ENCODE assay signal across 24 cellular contexts in the genomic region with DNA sequence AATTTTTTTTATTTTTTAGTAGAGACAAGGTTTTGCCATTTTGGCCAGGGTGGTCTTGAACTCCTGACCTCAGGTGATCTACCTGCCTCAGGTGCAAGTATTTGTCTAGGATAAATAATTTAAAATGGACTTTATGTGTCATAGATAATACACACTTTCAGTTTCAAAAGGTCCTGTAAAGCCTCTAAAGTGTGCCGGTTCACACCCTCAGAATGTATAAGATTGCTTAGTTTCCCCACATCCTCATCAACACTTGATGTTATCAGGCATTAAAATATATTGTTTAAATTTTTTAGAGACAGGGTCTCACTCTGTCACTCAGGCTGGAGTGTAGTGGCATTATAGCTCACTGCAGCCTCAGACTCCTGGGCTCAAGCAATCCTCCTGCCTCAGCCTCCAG.
DNase-seq lines count a peak whose midpoint lies in the region; ATAC-seq and TF ChIP-seq lines count a peak whose summit lies in the region.
"Had no signal": no experiment of that assay in that cellular context is flagged by ENCODE, and none has a peak within 500 bp of the region (broad histone marks: within the 10 kb centered on the region; RNA-seq: fewer than 3 reads in every experiment).

No MANE protein-coding gene starts in this region.

- H3K27ac Mint-ChIP-seq in activated naive CD4-positive, alpha-beta T cell treated with anti-CD3 and anti-CD28 coated beads, Interleukin-2, amount 50 U/mL, for 24 hours = peak overlapping the region; percentile 84
- H3K27ac Mint-ChIP-seq in activated naive CD8-positive, alpha-beta T cell treated with anti-CD3 and anti-CD28 coated beads, Interleukin-2, amount 50 U/mL, for 24 hours = peak overlapping the region; percentile 70
- H3K27ac Mint-ChIP-seq in stimulated activated naive B cell treated with anti-CD40 and anti-IgM and Interleukin-4, amounts not matched to agents 10 μg/mL and 1 μg/mL and 100 μg/mL, for 72 hours = peak overlapping the region; percentile 56
- H3K27ac Mint-ChIP-seq: nephron, WTC11 had no signal

- H2AFZ ChIP-seq in Karpas-422 (ENCODE audit: low read length) = no peak overlapping the region
- H2AFZ ChIP-seq: parathyroid adenoma had no signal

- H3K27me3 ChIP-seq in Karpas-422 (ENCODE audit: low read length) (no peaks in the 10 kb centered on the region), transverse colon (no peaks in the 10 kb centered on the region)
- H3K27me3 ChIP-seq: body of pancreas, esophagus squamous epithelium, SJSA1 had no signal

- in situ Hi-C loops in transverse colon (cut with MboI; ENCODE audit: low pct_ligation_motif_present in 1 of 4, low pct_unique_long_range_greater_than_20kb in 1 of 4, low sequenced_read_pairs in 3 of 4) = no loop called here

- H3K36me3 Mint-ChIP-seq in activated naive CD4-positive, alpha-beta T cell treated with anti-CD3 and anti-CD28 coated beads, Interleukin-2, amount 50 U/mL, for 24 hours = peaks cover 20% of the 10 kb centered on the region
- peaks cover 45% of the 10 kb centered on the region for H3K36me3 Mint-ChIP-seq in activated naive CD8-positive, alpha-beta T cell treated with anti-CD3 and anti-CD28 coated beads, Interleukin-2, amount 50 U/mL, for 24 hours (ENCODE audit: low read depth)
- peaks cover 26 to 52% of the 10 kb centered on the region in 2 donors for H3K36me3 Mint-ChIP-seq in stimulated activated naive B cell treated with anti-CD40 and anti-IgM and Interleukin-4, amounts not matched to agents 10 μg/mL and 1 μg/mL and 100 μg/mL, for 72 hours
- H3K36me3 Mint-ChIP-seq: WTC11 had no signal

- TF ChIP-seq EP300 in transverse colon (IDR thresholded peaks at IDR 0.05; ENCODE audit: low read depth) = no peak

- H3K4me1 ChIP-seq in Karpas-422 (ENCODE audit: low read length) (peaks cover 85% of the 10 kb centered on the region), transverse colon (peaks cover 0 to 20% (median 10%) of the 10 kb centered on the region in 4 donors)
- H3K4me1 ChIP-seq: HAP-1, parathyroid adenoma had no signal

- TF ChIP-seq CTCF in transverse colon (IDR thresholded peaks at IDR 0.05) = no peak

- H3K4me3 ChIP-seq in Karpas-422 (ENCODE audit: low read length) (no peak overlapping the region), transverse colon (no peak overlapping the region)
- H3K4me3 ChIP-seq: body of pancreas, esophagus squamous epithelium, HAP-1, SJSA1 had no signal

- 0 out of 2 replicates have a peak, but pooled peaks cover 3% of the 10 kb centered on the region for H3K36me3 ChIP-seq in Karpas-422 (ENCODE audit: insufficient read depth, low read length)
- H3K36me3 ChIP-seq in transverse colon = no peaks in the 10 kb centered on the region
- H3K36me3 ChIP-seq: esophagus squamous epithelium, HAP-1, SJSA1 had no signal

- no peak for ATAC-seq in activated naive CD8-positive, alpha-beta T cell treated with anti-CD3 and anti-CD28 coated beads, Interleukin-2, amount 50 U/mL, for 24 hours
- no peak for ATAC-seq in stimulated activated naive B cell treated with anti-CD40 and anti-IgM and Interleukin-4, amounts not matched to agents 10 μg/mL and 1 μg/mL and 100 μg/mL, for 72 hours (replicated peaks)
- ATAC-seq in GM21737 (IDR thresholded peaks at IDR 0.05; ENCODE audit: unreplicated experiment) = no peak
- ATAC-seq: body of pancreas, Panc1, sciatic nerve, WTC11 had no signal

- no peak overlapping the region for H3K4me2 ChIP-seq in Karpas-422 (ENCODE audit: low read depth, low read length, poor library complexity, severe bottlenecking)

- peak overlapping the region; percentile 52 for H3K4me3 Mint-ChIP-seq in activated naive CD4-positive, alpha-beta T cell treated with anti-CD3 and anti-CD28 coated beads, Interleukin-2, amount 50 U/mL, for 24 hours
- H3K4me3 Mint-ChIP-seq in activated naive CD8-positive, alpha-beta T cell treated with anti-CD3 and anti-CD28 coated beads, Interleukin-2, amount 50 U/mL, for 24 hours = no peak overlapping the region
- no peak overlapping the region for H3K4me3 Mint-ChIP-seq in stimulated activated naive B cell treated with anti-CD40 and anti-IgM and Interleukin-4, amounts not matched to agents 10 μg/mL and 1 μg/mL and 100 μg/mL, for 72 hours
- H3K4me3 Mint-ChIP-seq: nephron, WTC11 had no signal

- WGBS in transverse colon (ENCODE audit: low coverage in 1 of 2), 2 donors = 71 to 77% methylated on average over 1 of the region's 1 CpG

- intact Hi-C loops in transverse colon (cut with DNase I; ENCODE audit: low total_unique reads) = no loop called here

- H4K20me1 ChIP-seq in Karpas-422 (ENCODE audit: insufficient read depth, low read depth, low read length) = no peaks in the 10 kb centered on the region

- H3K9me3 Mint-ChIP-seq in activated naive CD4-positive, alpha-beta T cell treated with anti-CD3 and anti-CD28 coated beads, Interleukin-2, amount 50 U/mL, for 24 hours = no peaks in the 10 kb centered on the region
- no peaks in the 10 kb centered on the region for H3K9me3 Mint-ChIP-seq in activated naive CD8-positive, alpha-beta T cell treated with anti-CD3 and anti-CD28 coated beads, Interleukin-2, amount 50 U/mL, for 24 hours
- peaks cover 3 to 4% of the 10 kb centered on the region in 2 donors for H3K9me3 Mint-ChIP-seq in stimulated activated naive B cell treated with anti-CD40 and anti-IgM and Interleukin-4, amounts not matched to agents 10 μg/mL and 1 μg/mL and 100 μg/mL, for 72 hours
- H3K9me3 Mint-ChIP-seq: nephron, WTC11 had no signal

- no peak overlapping the region for H3K9ac ChIP-seq in Karpas-422 (ENCODE audit: low read length)
- H3K9ac ChIP-seq: parathyroid adenoma had no signal

- H3K27ac ChIP-seq in Karpas-422 (ENCODE audit: low read length) (peak overlapping the region; percentile 95), transverse colon (no peak overlapping the region)
- H3K27ac ChIP-seq: body of pancreas, C4-2B, esophagus squamous epithelium, parathyroid adenoma, SJSA1 had no signal

- no peaks in the 10 kb centered on the region for H3K27me3 Mint-ChIP-seq in activated naive CD4-positive, alpha-beta T cell treated with anti-CD3 and anti-CD28 coated beads, Interleukin-2, amount 50 U/mL, for 24 hours
- no peaks in the 10 kb centered on the region for H3K27me3 Mint-ChIP-seq in activated naive CD8-positive, alpha-beta T cell treated with anti-CD3 and anti-CD28 coated beads, Interleukin-2, amount 50 U/mL, for 24 hours
- H3K27me3 Mint-ChIP-seq in stimulated activated naive B cell treated with anti-CD40 and anti-IgM and Interleukin-4, amounts not matched to agents 10 μg/mL and 1 μg/mL and 100 μg/mL, for 72 hours = no peaks in the 10 kb centered on the region

- H3K9me3 ChIP-seq in Karpas-422 (ENCODE audit: low read length) (no peaks in the 10 kb centered on the region), transverse colon (no peaks in the 10 kb centered on the region)
- H3K9me3 ChIP-seq: body of pancreas, esophagus squamous epithelium, HAP-1, SJSA1 had no signal

- H3K9me2 ChIP-seq in Karpas-422 (replicated peaks; ENCODE audit: insufficient read depth, low read length) = no peaks in the 10 kb centered on the region

- DNase-seq in activated naive CD4-positive, alpha-beta T cell treated with anti-CD3 and anti-CD28 coated beads, Interleukin-2, amount 50 U/mL, for 16 hours = no peak
- DNase-seq in Karpas-422 = no peak
- no peak for DNase-seq in activated naive CD8-positive, alpha-beta T cell treated with anti-CD3 and anti-CD28 coated beads, Interleukin-2, amount 50 U/mL, for 24 hours
- no peak for DNase-seq in stimulated activated naive B cell treated with anti-CD40 and anti-IgM and Interleukin-4, amounts not matched to agents 10 μg/mL and 1 μg/mL and 100 μg/mL, for 72 hours
- no peak for DNase-seq in transverse colon
- no peak for DNase-seq in NCI-H1417 treated with DMSO at 0.1 percent for 48 hours (lab: John Stamatoyannopoulos, UW)
- DNase-seq: body of pancreas; DMS153; effector memory CD4-positive, alpha-beta T cell; esophagus squamous epithelium; mesendoderm; NCI-H187 treated with DMSO at 0.1 percent for 48 hours; NCI-H345; T-helper 9 cell had no signal

- H3K79me2 ChIP-seq in Karpas-422 (ENCODE audit: low read length) = peaks cover 74% of the 10 kb centered on the region
- H3K79me2 ChIP-seq: parathyroid adenoma had no signal

- peaks cover 87% of the 10 kb centered on the region for H3K4me1 Mint-ChIP-seq in activated naive CD4-positive, alpha-beta T cell treated with anti-CD3 and anti-CD28 coated beads, Interleukin-2, amount 50 U/mL, for 24 hours
- H3K4me1 Mint-ChIP-seq in activated naive CD8-positive, alpha-beta T cell treated with anti-CD3 and anti-CD28 coated beads, Interleukin-2, amount 50 U/mL, for 24 hours = peaks cover 87% of the 10 kb centered on the region
- peaks cover 49 to 85% of the 10 kb centered on the region in 2 donors for H3K4me1 Mint-ChIP-seq in stimulated activated naive B cell treated with anti-CD40 and anti-IgM and Interleukin-4, amounts not matched to agents 10 μg/mL and 1 μg/mL and 100 μg/mL, for 72 hours

- TF ChIP-seq POLR2A in transverse colon (IDR thresholded peaks at IDR 0.05) = no peak
